1 cellular context compared by ENCODE assay signal in genomic region chr9:136275655-136276429, GRCh38.
TF ChIP-seq lines count a peak whose summit lies in the region.

No MANE protein-coding gene starts in this region.

TF ChIP-seq in HEK293, 187 proteins besides CTCF, POLR2A, EP300 and RAD21:
- TF ChIP-seq PRDM10 (tag by site-specific recombination; IDR thresholded peaks at IDR 0.05) (peak; percentile 79), ZFHX2 (tag by site-specific recombination; conservative IDR thresholded peaks at IDR 0.05) (0 out of 2 replicates have a peak, but pooled peaks have one; percentile 1), GLIS2 (tag by site-specific recombination; IDR thresholded peaks at IDR 0.05) (peak; percentile 12; the same call in 1 of the 2 replicates), OSR2 (tag by site-specific recombination; IDR thresholded peaks at IDR 0.05) (no peak), ZIC2 (tag by site-specific recombination; IDR thresholded peaks at IDR 0.05) (peak; percentile 83)
